In genomic region chr15:51846463-51847230, GRCh38 we compare ENCODE assay signal across 8 cellular contexts. TPM values are rescaled to one million over a fixed set of nuclear protein-coding genes. Genes with fewer than 3 reads are reported as not detected.
DNase-seq lines count a peak whose midpoint lies in the region; ATAC-seq, FAIRE-seq and TF ChIP-seq lines count a peak whose summit lies in the region.

No MANE protein-coding gene starts in this region.

- H3K36me3 Mint-ChIP-seq in chondrocyte (ENCODE audit: low read depth) = peaks cover 4% of the 10 kb centered on the region
- no peaks in the 10 kb centered on the region for H3K36me3 Mint-ChIP-seq in natural killer cell

- H3K27me3 Mint-ChIP-seq in chondrocyte (ENCODE audit: low read depth) (no peaks in the 10 kb centered on the region), natural killer cell (ENCODE audit: low read depth in 2 of 2) (no peaks in the 10 kb centered on the region)

- H3K9me3 ChIP-seq in kidney (ENCODE audit: control insufficient read depth in 1 of 2, low read length in 2 of 2) = no peaks in the 10 kb centered on the region

- no peak for FAIRE-seq in kidney (lab: Jason Lieb, UNC)

- H3K9me3 Mint-ChIP-seq in chondrocyte (ENCODE audit: low read depth) (no peaks in the 10 kb centered on the region), natural killer cell (no peaks in the 10 kb centered on the region)

- WGBS in lower leg skin, 2 donors = 19 to 24% methylated on average over 3 of the region's 3 CpGs

- no peak for TF ChIP-seq CTCF in chondrocyte (IDR thresholded peaks at IDR 0.05)
- TF ChIP-seq CTCF in natural killer cell (IDR thresholded peaks at IDR 0.05) = no peak
- no peak for TF ChIP-seq CTCF in lower leg skin (IDR thresholded peaks at IDR 0.05)
- no peak for TF ChIP-seq CTCF in GM13977 (IDR thresholded peaks at IDR 0.05; ENCODE audit: extremely low read depth, insufficient read depth, missing control alignments)
- TF ChIP-seq CTCF in kidney (IDR thresholded peaks at IDR 0.05; ENCODE audit: borderline replicate concordance, extremely low read depth, insufficient read depth) = no peak

- H3K9ac ChIP-seq in kidney (ENCODE audit: low read length in 2 of 2) = no peak overlapping the region

- H3K4me1 Mint-ChIP-seq in chondrocyte (ENCODE audit: low read depth) (peaks cover 70% of the 10 kb centered on the region), natural killer cell (peaks cover 75 to 81% of the 10 kb centered on the region in 2 donors)

- DNase-seq in Caki2 (ENCODE audit: low read depth) (peak; percentile 23), NCI-H460 (ENCODE audit: extremely low read depth, low read depth) (peak; percentile 31), chondrocyte (ENCODE audit: low spot score) (no peak), natural killer cell (no peak), lower leg skin (ENCODE audit: low spot score in 2 of 2) (no peak), GM13977 (ENCODE audit: low spot score) (no peak), kidney (no peak)

- peaks cover 10 to 22% of the 10 kb centered on the region in 2 donors for H3K4me1 ChIP-seq in kidney (ENCODE audit: control insufficient read depth in 1 of 2, insufficient read depth in 1 of 2, low read depth in 1 of 2, low read length in 2 of 2)

- intact Hi-C loops in natural killer cell (cut with micrococcal nuclease) = no loop called here
- intact Hi-C loops in lower leg skin (cut with DNase I; ENCODE audit: low total_unique reads) = no loop called here
- intact Hi-C loops in kidney (cut with DNase I) = no loop called here

- H3K36me3 ChIP-seq in kidney (ENCODE audit: control insufficient read depth in 1 of 2, insufficient read depth in 2 of 2, low read length in 2 of 2) = no peaks in the 10 kb centered on the region

- TF ChIP-seq POLR2A in lower leg skin (IDR thresholded peaks at IDR 0.05) = no peak

- ATAC-seq in natural killer cell = peak in 1 of 3 donors; percentile 43
- ATAC-seq in GM21447 (IDR thresholded peaks at IDR 0.05; ENCODE audit: unreplicated experiment) = no peak

- no peak overlapping the region for H3K4me3 ChIP-seq in lower leg skin (ENCODE audit: low read depth, poor library complexity, severe bottlenecking)
- H3K4me3 ChIP-seq in kidney (ENCODE audit: low read length in 2 of 2) = no peak overlapping the region

- H3K27ac Mint-ChIP-seq in chondrocyte (ENCODE audit: unreplicated experiment) (peak overlapping the region; percentile 87), natural killer cell (peak overlapping the region; percentile 17 to 42)

- peak overlapping the region; percentile 29 for H3K4me3 Mint-ChIP-seq in chondrocyte (ENCODE audit: unreplicated experiment)
- H3K4me3 Mint-ChIP-seq in natural killer cell = no peak overlapping the region

- H3K27ac ChIP-seq in kidney (ENCODE audit: low read depth in 2 of 2, low read length in 2 of 2) = peak overlapping the region in 1 of 2 donors; percentile 54

- in situ Hi-C loops in Caki2 (cut with HindIII; ENCODE audit: low pct_unique_long_range_greater_than_20kb, low sequenced_read_pairs) = no loop called here
- in situ Hi-C loops in GM13977 (cut with MboI; ENCODE audit: low pct_unique_long_range_greater_than_20kb, low sequenced_read_pairs, unreplicated experiment) = no loop called here

RNA-seq across cellular contexts. Expression of gene TMOD3, which starts 17.2 kb away (rescaled TPM):
- total RNA-seq in Caki2 (2014; rRNA removed; shearing (Covaris generic); ENCODE audit: low replicate concordance) = 31.1 and 44.3 TPM in 2 replicates
- 59.0 and 60.7 TPM in 2 replicates for total RNA-seq in NCI-H460 (2014; rRNA removed; shearing (Covaris generic))
- polyA plus RNA-seq in NCI-H460 (2014; cell fraction: nucleus; rRNA removed) = 18.0 and 23.0 TPM in 2 replicates
- total RNA-seq in chondrocyte = 44.3 to 56.9 TPM (median 44.4 TPM) in 3 replicates
- 10 to 100 TPM; 56.5 to 72.3 (median 69.4) TPM for total RNA-seq in natural killer cell
- total RNA-seq in lower leg skin = 10 to 100 TPM; 35.4 to 47.2 (median 38.6) TPM
- total RNA-seq in kidney = 49.0 TPM
- polyA plus RNA-seq in kidney (ENCODE audit: insufficient read depth, low read depth, low replicate concordance) = 8.9 TPM

Comparison
In these comparisons a context has a peak if more than half of its experiments do, and no peak if none do; other contexts are left out.
1. DNase-seq: peak in Caki2 (single experiment) and NCI-H460 (single experiment); none in chondrocyte (single experiment), natural killer cell (single experiment), lower leg skin (0 of 2), GM13977 (single experiment) and kidney (single experiment).